In the genomic region with DNA sequence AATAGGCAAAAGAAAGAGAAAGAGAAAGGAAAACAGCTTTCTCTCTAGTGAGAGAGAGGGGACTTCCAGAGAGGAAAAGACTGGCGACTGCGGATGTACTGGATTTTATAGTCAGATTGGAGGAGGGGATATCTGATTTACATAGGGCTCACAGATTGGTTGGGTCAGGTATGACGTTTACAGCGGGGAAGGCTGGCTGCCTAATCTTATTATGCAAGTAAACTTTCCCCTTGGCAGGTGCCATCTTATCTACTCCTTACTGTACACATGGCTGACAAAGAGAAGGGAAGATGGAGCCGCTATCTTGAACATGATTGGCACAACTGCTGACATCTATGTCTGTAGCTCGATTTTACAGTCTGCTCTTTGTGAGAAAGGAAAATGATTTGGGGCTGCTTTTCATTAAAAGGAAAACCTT, we compare ENCODE assay signal across 11 cellular contexts. TPM values are rescaled to one million over a fixed set of nuclear protein-coding genes. Genes with fewer than 3 reads are reported as not detected.
DNase-seq lines count a peak whose midpoint lies in the region; ATAC-seq and TF ChIP-seq lines count a peak whose summit lies in the region.
"Had no signal": no experiment of that assay in that cellular context is flagged by ENCODE, and none has a peak within 500 bp of the region (broad histone marks: within the 10 kb centered on the region; RNA-seq: fewer than 3 reads in every experiment).

No MANE protein-coding gene starts in this region.

- intact Hi-C loops in PC-3 (cut with micrococcal nuclease), result no loop called here

- no peak overlapping the region for H3K14ac ChIP-seq in mesenchymal stem cell (ENCODE audit: low read length in 2 of 2)

- ATAC-seq in GM18511 (IDR thresholded peaks at IDR 0.05; ENCODE audit: unreplicated experiment) (no peak), PC-3 (no peak)
- no peak for ATAC-seq in activated CD8-positive, alpha-beta T cell treated with anti-CD3 and anti-CD28 coated beads, Interleukin-2, amount 10 ng/mL, durations not matched to agents 7 days and 5 days
- no peak for ATAC-seq in natural killer cell treated with Interleukin-12 subunit alpha and Interleukin-12 subunit beta and Interleukin-15 and Interleukin-18, amount 100 ng/mL, for 72 hours

- H3K79me2 ChIP-seq in PC-3 (ENCODE audit: low read length), result peaks cover 96% of the 10 kb centered on the region

- no peak overlapping the region for H2BK120ac ChIP-seq in mesenchymal stem cell (ENCODE audit: low read depth, low read length)

- H3K4me1 Mint-ChIP-seq in activated CD8-positive, alpha-beta T cell treated with anti-CD3 and anti-CD28 coated beads, Interleukin-2, amount 10 ng/mL, durations not matched to agents 7 days and 5 days (ENCODE audit: low read depth), result peaks cover 22% of the 10 kb centered on the region
- peaks cover 52 to 55% of the 10 kb centered on the region in 2 donors for H3K4me1 Mint-ChIP-seq in natural killer cell treated with Interleukin-12 subunit alpha and Interleukin-12 subunit beta and Interleukin-15 and Interleukin-18, amount 100 ng/mL, for 72 hours (ENCODE audit: low read depth in 2 of 2)

- H3K4me2 ChIP-seq in mesenchymal stem cell (ENCODE audit: low read length, poor library complexity, severe bottlenecking) (peak overlapping the region; percentile 16), PC-3 (ENCODE audit: low read length) (no peak overlapping the region)

- BruUV-seq in PC-3 (replicated peaks; lab: Mats Ljungman, UMichigan), result no TSS peak

- H3K23ac ChIP-seq in mesenchymal stem cell (ENCODE audit: low read length in 2 of 2), result no peak overlapping the region

- no peaks in the 10 kb centered on the region for H3K36me3 ChIP-seq in effector memory CD4-positive, alpha-beta T cell (ENCODE audit: control insufficient read depth, insufficient read depth, low read length)
- H3K36me3 ChIP-seq in mesenchymal stem cell (ENCODE audit: control insufficient read depth in 1 of 2, insufficient read depth in 2 of 2, low read depth in 1 of 2, low read length in 2 of 2) (peaks cover 0 to 31% of the 10 kb centered on the region in 2 experiments), PC-3 (ENCODE audit: low read depth, low read length) (no peaks in the 10 kb centered on the region)

- in situ Hi-C loops in ACHN (cut with HindIII; ENCODE audit: low pct_ligation_motif_present, low pct_unique_long_range_greater_than_20kb, low sequenced_read_pairs), result no loop called here

- H2AK5ac ChIP-seq in mesenchymal stem cell (ENCODE audit: low read length, severe bottlenecking), result no peak overlapping the region

- no peak overlapping the region for H2BK5ac ChIP-seq in mesenchymal stem cell (ENCODE audit: low read depth, low read length, poor library complexity, severe bottlenecking)

- H3K18ac ChIP-seq in mesenchymal stem cell (ENCODE audit: low read depth in 1 of 2, low read length in 2 of 2), result no peak overlapping the region

- no peaks in the 10 kb centered on the region for H3K9me3 ChIP-seq in effector memory CD4-positive, alpha-beta T cell (ENCODE audit: control insufficient read depth, low read length)
- H3K9me3 ChIP-seq in mesenchymal stem cell (ENCODE audit: control insufficient read depth, low read length), result no peaks in the 10 kb centered on the region
- H3K9me3 ChIP-seq in PC-3 (ENCODE audit: low read length), result no peaks in the 10 kb centered on the region

- no peaks in the 10 kb centered on the region for H3K9me3 Mint-ChIP-seq in activated CD8-positive, alpha-beta T cell treated with anti-CD3 and anti-CD28 coated beads, Interleukin-2, amount 10 ng/mL, durations not matched to agents 7 days and 5 days (ENCODE audit: insufficient read depth)
- H3K9me3 Mint-ChIP-seq in natural killer cell treated with Interleukin-12 subunit alpha and Interleukin-12 subunit beta and Interleukin-15 and Interleukin-18, amount 100 ng/mL, for 72 hours, result no peaks in the 10 kb centered on the region
- H3K9me3 Mint-ChIP-seq: activated CD4-positive, alpha-beta T cell treated with anti-CD3 and anti-CD28 coated beads, Interleukin-2, amount 10 ng/mL, durations not matched to agents 24 days and 14 days had no signal

- CTCF ChIA-PET in activated CD8-positive, alpha-beta T cell treated with anti-CD3 and anti-CD28 coated beads, Interleukin-2, amount 10 ng/mL, durations not matched to agents 7 days and 5 days (lab: Charles Lee), result interaction anchor here (1.5 to 2.2 kb wide), 3 partner anchors 16 to 65 kb away, joined by 4 to 12 read pairs (median 5); no protein-coding TSS in a partner anchor
- CTCF ChIA-PET in PC-3 (lab: Charles Lee), result no interaction called here

- no peaks in the 10 kb centered on the region for H3F3A ChIP-seq in PC-3 (ENCODE audit: low read length, unreplicated experiment)

- no peak overlapping the region for H3K27ac Mint-ChIP-seq in activated CD8-positive, alpha-beta T cell treated with anti-CD3 and anti-CD28 coated beads, Interleukin-2, amount 10 ng/mL, durations not matched to agents 7 days and 5 days
- peak overlapping the region in 1 of 2 donors; percentile 12 for H3K27ac Mint-ChIP-seq in natural killer cell treated with Interleukin-12 subunit alpha and Interleukin-12 subunit beta and Interleukin-15 and Interleukin-18, amount 100 ng/mL, for 72 hours
- H3K27ac Mint-ChIP-seq: activated CD4-positive, alpha-beta T cell treated with anti-CD3 and anti-CD28 coated beads, Interleukin-2, amount 10 ng/mL, durations not matched to agents 24 days and 14 days had no signal

- no peak overlapping the region for H4K91ac ChIP-seq in mesenchymal stem cell (ENCODE audit: low read length)

- H3K27me3 Mint-ChIP-seq in activated CD8-positive, alpha-beta T cell treated with anti-CD3 and anti-CD28 coated beads, Interleukin-2, amount 10 ng/mL, durations not matched to agents 7 days and 5 days (ENCODE audit: low read depth), result no peaks in the 10 kb centered on the region
- H3K27me3 Mint-ChIP-seq in natural killer cell treated with Interleukin-12 subunit alpha and Interleukin-12 subunit beta and Interleukin-15 and Interleukin-18, amount 100 ng/mL, for 72 hours, result no peaks in the 10 kb centered on the region
- H3K27me3 Mint-ChIP-seq: activated CD4-positive, alpha-beta T cell treated with anti-CD3 and anti-CD28 coated beads, Interleukin-2, amount 10 ng/mL, durations not matched to agents 24 days and 14 days had no signal

- POLR2A ChIA-PET in activated CD8-positive, alpha-beta T cell treated with anti-CD3 and anti-CD28 coated beads, Interleukin-2, amount 10 ng/mL, durations not matched to agents 7 days and 5 days (lab: Charles Lee), result no interaction called here
- POLR2A ChIA-PET in PC-3 (lab: Charles Lee; ENCODE audit: unreplicated experiment), result no interaction called here

- H3K4ac ChIP-seq in mesenchymal stem cell (ENCODE audit: low read depth in 1 of 2, low read length in 2 of 2), result no peak overlapping the region

- peaks cover 11% of the 10 kb centered on the region for H3K79me1 ChIP-seq in mesenchymal stem cell (replicated peaks; ENCODE audit: low read length, poor library complexity, severe bottlenecking)

- peaks cover 3% of the 10 kb centered on the region for H3K4me1 ChIP-seq in effector memory CD4-positive, alpha-beta T cell (ENCODE audit: control insufficient read depth, insufficient read depth, low read length, poor library complexity, severe bottlenecking)
- peaks cover 6% of the 10 kb centered on the region for H3K4me1 ChIP-seq in mesenchymal stem cell (ENCODE audit: control insufficient read depth, insufficient read depth, low read depth, low read length)
- H3K4me1 ChIP-seq in PC-3 (ENCODE audit: insufficient read depth, low read length), result peaks cover 23% of the 10 kb centered on the region

- H3K9me2 ChIP-seq in PC-3 (replicated peaks; ENCODE audit: low read length), result no peaks in the 10 kb centered on the region

- DNase-seq in ACHN (peak; percentile 91), NCI-H2227 treated with DMSO at 0.1 percent for 48 hours (lab: John Stamatoyannopoulos, UW) (peak; percentile 64), mesenchymal stem cell (peak; percentile 58), PC-3 (no peak)
- peak in 2 of 3 donors; percentile 19 to 39 for DNase-seq in effector memory CD4-positive, alpha-beta T cell
- no peak for DNase-seq in activated CD8-positive, alpha-beta T cell treated with anti-CD3 and anti-CD28 coated beads, Interleukin-2, amount 10 ng/mL, durations not matched to agents 7 days and 5 days
- DNase-seq in natural killer cell treated with Interleukin-12 subunit alpha and Interleukin-12 subunit beta and Interleukin-15 and Interleukin-18, amount 100 ng/mL, for 72 hours (ENCODE audit: low spot score), result no peak
- DNase-seq: activated CD4-positive, alpha-beta T cell treated with anti-CD3 and anti-CD28 coated beads, Interleukin-2, amount 10 ng/mL, durations not matched to agents 24 days and 14 days; GM23248; occipital lobe had no signal

- no peak for TF ChIP-seq CTCF in PC-3 (conservative IDR thresholded peaks at IDR 0.05; ENCODE audit: low read depth, low read length)

- no peak overlapping the region for H2BK12ac ChIP-seq in mesenchymal stem cell (ENCODE audit: low read length in 2 of 2)

- no peak overlapping the region for H3K27ac ChIP-seq in effector memory CD4-positive, alpha-beta T cell (ENCODE audit: insufficient read depth, low read length, poor library complexity, severe bottlenecking)
- H3K27ac ChIP-seq in mesenchymal stem cell (ENCODE audit: low read length, poor library complexity, severe bottlenecking) (peak overlapping the region; percentile 21), PC-3 (ENCODE audit: low read length) (no peak overlapping the region)
- H3K27ac ChIP-seq: GM23248 had no signal

- no peak overlapping the region for H3K4me3 Mint-ChIP-seq in activated CD8-positive, alpha-beta T cell treated with anti-CD3 and anti-CD28 coated beads, Interleukin-2, amount 10 ng/mL, durations not matched to agents 7 days and 5 days
- no peak overlapping the region for H3K4me3 Mint-ChIP-seq in natural killer cell treated with Interleukin-12 subunit alpha and Interleukin-12 subunit beta and Interleukin-15 and Interleukin-18, amount 100 ng/mL, for 72 hours
- H3K4me3 Mint-ChIP-seq: activated CD4-positive, alpha-beta T cell treated with anti-CD3 and anti-CD28 coated beads, Interleukin-2, amount 10 ng/mL, durations not matched to agents 24 days and 14 days had no signal

- no peak overlapping the region for H2AFZ ChIP-seq in mesenchymal stem cell (ENCODE audit: low read depth, low read length)
- H2AFZ ChIP-seq in PC-3 (ENCODE audit: low read length), result no peak overlapping the region
- H2AFZ ChIP-seq: GM23248 had no signal

- H4K20me1 ChIP-seq in PC-3 (ENCODE audit: low read length), result peaks cover 31% of the 10 kb centered on the region

- 84% methylated on average over 6 of the region's 6 CpGs for WGBS in mesenchymal stem cell

- H3K4me3 ChIP-seq in effector memory CD4-positive, alpha-beta T cell (ENCODE audit: insufficient read depth, low read depth, low read length, poor library complexity, severe bottlenecking), result no peak overlapping the region
- H3K4me3 ChIP-seq in mesenchymal stem cell (ENCODE audit: insufficient read depth in 1 of 2, low read depth in 1 of 2, low read length in 2 of 2) (peak overlapping the region in 1 of 2 experiments; percentile 49), PC-3 (ENCODE audit: low read length) (no peak overlapping the region)
- H3K4me3 ChIP-seq: GM23248 had no signal

- H4K8ac ChIP-seq in mesenchymal stem cell (ENCODE audit: low read length), result no peak overlapping the region

- peaks cover 2% of the 10 kb centered on the region for H3K36me3 Mint-ChIP-seq in activated CD8-positive, alpha-beta T cell treated with anti-CD3 and anti-CD28 coated beads, Interleukin-2, amount 10 ng/mL, durations not matched to agents 7 days and 5 days (ENCODE audit: low read depth)
- H3K36me3 Mint-ChIP-seq in natural killer cell treated with Interleukin-12 subunit alpha and Interleukin-12 subunit beta and Interleukin-15 and Interleukin-18, amount 100 ng/mL, for 72 hours, result no peaks in the 10 kb centered on the region

- H3K9ac ChIP-seq in mesenchymal stem cell (ENCODE audit: low read length), result peak overlapping the region; percentile 77
- no peak overlapping the region for H3K9ac ChIP-seq in PC-3 (ENCODE audit: low read length)
- H3K9ac ChIP-seq: GM23248 had no signal

- no peaks in the 10 kb centered on the region for H3K27me3 ChIP-seq in effector memory CD4-positive, alpha-beta T cell (replicated peaks; ENCODE audit: control insufficient read depth, insufficient read depth, low read length, poor library complexity, severe bottlenecking)
- H3K27me3 ChIP-seq in mesenchymal stem cell (ENCODE audit: control insufficient read depth in 1 of 2, insufficient read depth in 1 of 2, low read length in 2 of 2) (no peaks in the 10 kb centered on the region), PC-3 (ENCODE audit: low read length) (no peaks in the 10 kb centered on the region)

- no peak overlapping the region for H2BK15ac ChIP-seq in mesenchymal stem cell (ENCODE audit: low read depth, poor library complexity, severe bottlenecking)

RNA-seq across cellular contexts. Expression of a gene that starts 25.4 kb away (rescaled TPM):
- 55.7 TPM for polyA plus RNA-seq in mesenchymal stem cell (2013, experiment 1 of 2)
- 54.9 TPM for polyA plus RNA-seq in mesenchymal stem cell (2013, experiment 2 of 2)
- 10 to 100 TPM; 61.7 to 72.3 TPM for total RNA-seq in activated CD8-positive, alpha-beta T cell treated with anti-CD3 and anti-CD28 coated beads, Interleukin-2, amount 10 ng/mL, durations not matched to agents 7 days and 5 days
- total RNA-seq in natural killer cell treated with Interleukin-12 subunit alpha and Interleukin-12 subunit beta and Interleukin-15 and Interleukin-18, amount 100 ng/mL, for 72 hours, result 100 to 1,000 TPM; 179 to 212 TPM
- 31.5 and 39.1 TPM in 2 replicates for total RNA-seq in PC-3 (2014; rRNA removed)

Comparison
In these comparisons a context has a peak if more than half of its experiments do, and no peak if none do; other contexts are left out.
1. DNase-seq: peak in ACHN (single experiment), NCI-H2227 treated with DMSO at 0.1 percent for 48 hours (single experiment), effector memory CD4-positive, alpha-beta T cell (2 of 3) and mesenchymal stem cell (single experiment); none in activated CD8-positive, alpha-beta T cell treated with anti-CD3 and anti-CD28 coated beads, Interleukin-2, amount 10 ng/mL, durations not matched to agents 7 days and 5 days (single experiment), natural killer cell treated with Interleukin-12 subunit alpha and Interleukin-12 subunit beta and Interleukin-15 and Interleukin-18, amount 100 ng/mL, for 72 hours (single experiment) and PC-3 (single experiment).